Comparison of ENCODE assay signal across 20 cellular contexts in the genomic region with DNA sequence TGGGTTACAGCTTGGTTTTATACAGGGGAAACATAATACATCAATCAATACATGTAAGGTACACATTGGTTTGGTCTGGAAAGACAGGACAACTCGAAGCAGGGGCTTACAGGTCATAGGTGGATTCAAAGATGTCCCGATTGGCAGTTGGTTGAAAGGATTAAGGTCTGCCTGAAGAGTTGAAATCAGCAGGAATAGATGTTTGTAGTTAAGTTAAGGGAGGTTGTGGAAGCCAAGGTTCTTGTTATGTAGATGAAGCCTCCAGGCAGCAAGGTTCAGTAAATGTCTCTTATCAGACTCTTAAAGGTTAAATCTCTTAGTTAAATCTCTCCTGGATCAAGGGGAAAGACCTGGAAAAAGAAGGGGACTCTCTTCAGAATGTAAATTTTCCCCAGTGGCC.
"Had no signal": no experiment of that assay in that cellular context is flagged by ENCODE, and none has a peak within 500 bp of the region (broad histone marks: within the 10 kb centered on the region; RNA-seq: fewer than 3 reads in every experiment).

No MANE protein-coding gene starts in this region.

- H3K27me3 ChIP-seq: esophagus squamous epithelium, gastroesophageal sphincter, sigmoid colon, stomach had no signal

- H3K4me3 Mint-ChIP-seq: effector memory CD8-positive, alpha-beta T cell; naive B cell; nephron progenitor cell had no signal

- H3K27me3 Mint-ChIP-seq: effector memory CD8-positive, alpha-beta T cell; naive B cell had no signal

- H3K9ac ChIP-seq: parathyroid adenoma had no signal

- H3K79me2 ChIP-seq: parathyroid adenoma had no signal

- H3K36me3 Mint-ChIP-seq: naive B cell had no signal

- H3K4me1 ChIP-seq: esophagus squamous epithelium, gastroesophageal sphincter, parathyroid adenoma, psoas muscle, sigmoid colon, stomach had no signal

- H3K9me3 ChIP-seq: esophagus squamous epithelium, gastroesophageal sphincter, psoas muscle, sigmoid colon, stomach, thoracic aorta had no signal

- H3K36me3 ChIP-seq: esophagus squamous epithelium, gastroesophageal sphincter, sigmoid colon, stomach, thoracic aorta had no signal

- DNase-seq: effector memory CD8-positive, alpha-beta T cell; esophagus squamous epithelium; foreskin fibroblast; glutamatergic neuron; islet precursor cell; naive B cell; nephron progenitor cell; psoas muscle; retina; sigmoid colon; stimulated activated CD4-positive, alpha-beta T cell treated with anti-CD3 and anti-CD28 coated beads, Interleukin-12 subunit alpha, Interleukin-12 subunit beta, amount 100 ng/mL, for 4 hours; stimulated activated naive CD4-positive, alpha-beta T cell; stomach; substantia nigra; trophoblast cell had no signal

- H3K27ac ChIP-seq: esophagus squamous epithelium, gastroesophageal sphincter, parathyroid adenoma, psoas muscle, sigmoid colon, skin epidermis, stomach, thoracic aorta had no signal

- H2AFZ ChIP-seq: parathyroid adenoma had no signal

- ATAC-seq: effector memory CD8-positive, alpha-beta T cell; gastroesophageal sphincter; left lobe of liver; psoas muscle had no signal

- H3K27ac Mint-ChIP-seq: effector memory CD8-positive, alpha-beta T cell; naive B cell; nephron progenitor cell had no signal

- H3K9me3 Mint-ChIP-seq: effector memory CD8-positive, alpha-beta T cell; naive B cell had no signal

- H3K4me3 ChIP-seq: esophagus squamous epithelium, gastroesophageal sphincter, psoas muscle, sigmoid colon, skin epidermis, stomach, thoracic aorta had no signal
